In the genomic region with DNA sequence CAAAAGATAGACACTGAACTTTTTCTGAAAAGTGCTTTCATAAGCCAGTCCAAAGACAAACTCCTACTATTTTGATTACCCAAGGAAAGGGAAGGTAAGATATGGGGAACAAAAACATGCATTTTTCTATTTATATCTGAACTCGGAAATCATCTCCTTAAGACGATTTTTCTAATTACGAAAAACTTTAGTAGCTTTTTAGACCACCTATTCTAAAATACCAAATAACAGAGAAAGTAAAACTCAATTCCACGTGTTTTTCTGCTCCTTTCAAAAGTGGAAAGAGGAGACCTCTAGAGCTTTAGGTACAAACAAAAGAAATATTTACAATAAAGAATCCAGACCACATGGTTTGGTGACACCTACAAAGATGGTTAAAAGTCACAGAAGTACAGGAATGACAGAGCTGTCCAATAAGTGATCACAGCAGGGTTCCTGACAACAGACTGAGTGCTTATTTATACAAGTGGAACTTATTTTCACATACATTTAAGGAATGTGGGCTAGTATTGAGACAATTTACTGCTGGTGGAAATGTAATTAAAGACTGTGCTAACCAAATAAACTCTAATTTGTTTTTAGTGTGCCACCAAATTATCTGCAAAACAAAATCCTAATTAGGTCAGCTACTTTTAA, we compare ENCODE assay signal across 9 cellular contexts. TPM values are rescaled to one million over a fixed set of nuclear protein-coding genes. Genes with fewer than 3 reads are reported as not detected.
A peak's percentile ranks its signal among the peaks of the same experiment; 100 is the strongest.
DNase-seq lines count a peak whose midpoint lies in the region; ATAC-seq, FAIRE-seq and TF ChIP-seq lines count a peak whose summit lies in the region.
"Had no signal": no experiment of that assay in that cellular context is flagged by ENCODE, and none has a peak within 500 bp of the region (broad histone marks: within the 10 kb centered on the region; RNA-seq: fewer than 3 reads in every experiment).

No MANE protein-coding gene starts in this region.

- BruUV-seq in endothelial cell of umbilical vein (replicated peaks; lab: Mats Ljungman, UMichigan) (no TSS peak), OCI-LY7 (replicated peaks; lab: Mats Ljungman, UMichigan) (no TSS peak)

- no peak for TF ChIP-seq POLR2A in endothelial cell of umbilical vein (IDR thresholded peaks at IDR 0.05; ENCODE audit: low read depth, low read length)

- ATAC-seq in HG03280 (IDR thresholded peaks at IDR 0.05; ENCODE audit: unreplicated experiment): no peak

- peak overlapping the region; percentile 87 to 95 (median 92) for H3K4me3 Mint-ChIP-seq in nephron

- H3K79me2 ChIP-seq in endothelial cell of umbilical vein (ENCODE audit: control insufficient read depth, insufficient read depth, low read length) (peaks cover 74% of the 10 kb centered on the region), OCI-LY7 (ENCODE audit: insufficient read depth, low read depth, low read length) (no peaks in the 10 kb centered on the region)

- TF ChIP-seq CTCF in endothelial cell of umbilical vein (IDR thresholded peaks at IDR 0.05; ENCODE audit: extremely low read depth in 1 of 2, insufficient read depth in 1 of 2, low read depth in 1 of 2, low read length in 2 of 2): no peak
- no peak for TF ChIP-seq CTCF in nephron (IDR thresholded peaks at IDR 0.05; ENCODE audit: unreplicated experiment in 3 of 3)
- no peak for TF ChIP-seq CTCF in OCI-LY7 (conservative IDR thresholded peaks at IDR 0.05; ENCODE audit: low read length)

- peaks cover 3% of the 10 kb centered on the region for H3K27me3 Mint-ChIP-seq in nephron (ENCODE audit: low read depth)

- H3K9me2 ChIP-seq in OCI-LY7 (ENCODE audit: insufficient read depth, low read length): no peaks in the 10 kb centered on the region

- H2AFZ ChIP-seq in endothelial cell of umbilical vein (ENCODE audit: low read depth, low read length) (no peak overlapping the region), OCI-LY7 (ENCODE audit: low read length) (no peak overlapping the region)

- H3K27ac Mint-ChIP-seq in nephron: peak overlapping the region; percentile 95 to 98 (median 98)

- H3K4me1 Mint-ChIP-seq in nephron: peaks cover 52% of the 10 kb centered on the region

- peak; percentile 25 for DNase-seq in ACHN
- peak; percentile 44 for DNase-seq in LoVo (ENCODE audit: low spot score)
- peak; percentile 68 for DNase-seq in endothelial cell of umbilical vein (ENCODE audit: low read depth, low spot score)
- DNase-seq in OCI-LY7 (ENCODE audit: low spot score): no peak
- DNase-seq in stimulated activated CD4-positive, alpha-beta T cell treated with anti-CD3 and anti-CD28 coated beads, Interleukin-1b, Interleukin-23, amount 100 ng/mL, for 48 hours: no peak
- no peak for DNase-seq in HT-29 (ENCODE audit: low spot score)

- peak overlapping the region; percentile 79 for H3K9ac ChIP-seq in endothelial cell of umbilical vein (replicated peaks; ENCODE audit: extremely low read depth, insufficient read depth, low read length)

- peak overlapping the region; percentile 89 to 99 (median 96) for H3K4me3 ChIP-seq in endothelial cell of umbilical vein (replicated peaks in 1 of 3; ENCODE audit: insufficient read depth in 1 of 3, low read depth in 1 of 3, low read length in 3 of 3)
- H3K4me3 ChIP-seq in OCI-LY7 (ENCODE audit: low read depth, low read length, poor library complexity, severe bottlenecking): no peak overlapping the region

- H3K36me3 ChIP-seq in endothelial cell of umbilical vein (ENCODE audit: control insufficient read depth in 2 of 2, extremely low read depth in 1 of 2, insufficient read depth in 2 of 2, low read length in 2 of 2) (peaks cover 3 to 5% of the 10 kb centered on the region in 2 experiments), OCI-LY7 (ENCODE audit: insufficient read depth, low read length) (no peaks in the 10 kb centered on the region)

- H3K27ac ChIP-seq in endothelial cell of umbilical vein (ENCODE audit: insufficient read depth, low read depth, low read length) (peak overlapping the region; percentile 91), OCI-LY7 (ENCODE audit: low read depth, low read length, poor library complexity, severe bottlenecking) (no peak overlapping the region)

- no peaks in the 10 kb centered on the region for H3K9me3 ChIP-seq in endothelial cell of umbilical vein (replicated peaks; ENCODE audit: control insufficient read depth, insufficient read depth, low read length)
- H3K9me3 ChIP-seq in OCI-LY7 (ENCODE audit: low read length): no peaks in the 10 kb centered on the region

- POLR2A ChIA-PET in endothelial cell of umbilical vein (lab: Charles Lee) (interaction anchor here (0.7 kb wide), 1 partner anchor 44 kb away, joined by 3 read pairs; no protein-coding TSS in a partner anchor), OCI-LY7 (lab: Charles Lee) (no interaction called here)

- CTCF ChIA-PET in endothelial cell of umbilical vein (lab: Charles Lee) (interaction anchor here (1.0 to 2.3 kb wide), 10 partner anchors 17 to 232 kb away, joined by 3 to 9 read pairs (median 6); no protein-coding TSS in a partner anchor), OCI-LY7 (lab: Charles Lee; ENCODE audit: unreplicated experiment) (no interaction called here)

- H3K9me3 Mint-ChIP-seq in nephron: no peaks in the 10 kb centered on the region

- H4K20me1 ChIP-seq in endothelial cell of umbilical vein (replicated peaks; ENCODE audit: control insufficient read depth, extremely low read depth, insufficient read depth, low read length) (no peaks in the 10 kb centered on the region), OCI-LY7 (ENCODE audit: insufficient read depth, low read length) (no peaks in the 10 kb centered on the region)

- no peaks in the 10 kb centered on the region for H3K9me1 ChIP-seq in endothelial cell of umbilical vein (replicated peaks; ENCODE audit: control insufficient read depth, extremely low read depth, insufficient read depth, low read length)

- no peaks in the 10 kb centered on the region for H3K27me3 ChIP-seq in endothelial cell of umbilical vein (ENCODE audit: control insufficient read depth in 2 of 2, insufficient read depth in 2 of 2, low read length in 2 of 2)

- in situ Hi-C loops in ACHN (cut with HindIII; ENCODE audit: low pct_ligation_motif_present, low pct_unique_long_range_greater_than_20kb, low sequenced_read_pairs): no loop called here

- intact Hi-C loops in endothelial cell of umbilical vein (cut with micrococcal nuclease): loop anchor here (2.0 kb wide), 1 partner anchor 23 kb away; no protein-coding TSS in a partner anchor
- intact Hi-C loops in OCI-LY7 (cut with micrococcal nuclease; ENCODE audit: unreplicated experiment): no loop called here

- FAIRE-seq in endothelial cell of umbilical vein (lab: Jason Lieb, UNC): no peak
- FAIRE-seq: H1 had no signal

- dilution Hi-C loops in endothelial cell of umbilical vein (cut with MboI; ENCODE audit: extremely low pct_ligation_motif_present, low sequenced_read_pairs): no loop called here

- H3K4me2 ChIP-seq in endothelial cell of umbilical vein (ENCODE audit: insufficient read depth, low read length) (peak overlapping the region; percentile 100), OCI-LY7 (ENCODE audit: low read length) (no peak overlapping the region)

- peaks cover 49% of the 10 kb centered on the region for H3K4me1 ChIP-seq in endothelial cell of umbilical vein (ENCODE audit: control insufficient read depth, extremely low read depth, insufficient read depth, low read length)
- H3K4me1 ChIP-seq in OCI-LY7 (ENCODE audit: insufficient read depth, low read length, poor library complexity, severe bottlenecking): no peaks in the 10 kb centered on the region

- peaks cover 22% of the 10 kb centered on the region for H3K36me3 Mint-ChIP-seq in nephron (ENCODE audit: low read depth)

TF ChIP-seq in endothelial cell of umbilical vein, 7 proteins besides CTCF, POLR2A, EP300 and RAD21:
- no peak for TF ChIP-seq MYC (IDR thresholded peaks at IDR 0.05; ENCODE audit: low read depth, low read length)
- TF ChIP-seq EZH2 (IDR thresholded peaks at IDR 0.05; ENCODE audit: borderline replicate concordance, low read depth, low read length, severe bottlenecking): no peak
- TF ChIP-seq, protein P1, sequence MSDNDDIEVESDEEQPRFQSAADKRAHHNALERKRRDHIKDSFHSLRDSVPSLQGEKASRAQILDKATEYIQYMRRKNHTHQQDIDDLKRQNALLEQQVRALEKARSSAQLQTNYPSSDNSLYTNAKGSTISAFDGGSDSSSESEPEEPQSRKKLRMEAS (IDR thresholded peaks at IDR 0.05; ENCODE audit: insufficient read depth, insufficient read length): no peak
- no peak for TF ChIP-seq POLR2AphosphoS5 (IDR thresholded peaks at IDR 0.05; ENCODE audit: insufficient read depth, low read depth, low read length)
- TF ChIP-seq JUN (IDR thresholded peaks at IDR 0.05; ENCODE audit: borderline replicate concordance, insufficient read depth, insufficient read length, low read depth): no peak
- TF ChIP-seq GATA2 (IDR thresholded peaks at IDR 0.05; ENCODE audit: insufficient read depth, insufficient read length, low read depth, low read length): no peak
- no peak for TF ChIP-seq FOS (IDR thresholded peaks at IDR 0.05; ENCODE audit: borderline replicate concordance, insufficient read depth, low read length)

RNA-seq across cellular contexts. Expression of a gene that starts 2.5 kb away (rescaled TPM):
- total RNA-seq in endothelial cell of umbilical vein (42.9 and 55.5 TPM in 2 replicates), OCI-LY7 (2022) (not detected in 2 replicates)
- polyA plus RNA-seq in endothelial cell of umbilical vein: 43.8 and 55.7 TPM in 2 replicates
- 29.9 and 35.4 TPM in 2 replicates for polyA plus RNA-seq in endothelial cell of umbilical vein (2011; cell fraction: cytosol; rRNA removed)
- polyA plus RNA-seq in endothelial cell of umbilical vein (2011; cell fraction: nucleus; rRNA removed): 243 and 268 TPM in 2 replicates
- polyA plus RNA-seq in endothelial cell of umbilical vein (2012): 32.9 and 36.9 TPM in 2 replicates
- 151 and 163 TPM in 2 replicates for polyA minus RNA-seq in endothelial cell of umbilical vein
- polyA minus RNA-seq in endothelial cell of umbilical vein (2011; cell fraction: cytosol; rRNA and poly(A)+ RNA removed): 8.7 TPM
- 531 and 703 TPM in 2 replicates for polyA minus RNA-seq in endothelial cell of umbilical vein (2011; cell fraction: nucleus; rRNA and poly(A)+ RNA removed)
- total RNA-seq in OCI-LY7 (2014; rRNA removed; shearing (Covaris generic)): not detected in 2 replicates
- 9.8 and 10.7 TPM in 2 replicates for total RNA-seq in HT-29 (2014; rRNA removed; shearing (Covaris generic))

Comparison
In these comparisons a context has a peak if more than half of its experiments do, and no peak if none do; other contexts are left out.
1. DNase-seq: peak in ACHN (single experiment), LoVo (single experiment) and endothelial cell of umbilical vein (single experiment); none in OCI-LY7 (single experiment), stimulated activated CD4-positive, alpha-beta T cell treated with anti-CD3 and anti-CD28 coated beads, Interleukin-1b, Interleukin-23, amount 100 ng/mL, for 48 hours (single experiment) and HT-29 (single experiment).
2. RNA of a gene that starts 2.5 kb away (total RNA-seq): 42.9 to 55.5 TPM in endothelial cell of umbilical vein and 9.8 to 10.7 TPM in HT-29; not detected in OCI-LY7; every median in the first group is over 10 times any median in the second.